8 cellular contexts compared by ENCODE assay signal in genomic region chr5:157948738-157949410, GRCh38.
DNase-seq lines count a peak whose midpoint lies in the region; ATAC-seq, FAIRE-seq and TF ChIP-seq lines count a peak whose summit lies in the region.

No MANE protein-coding gene starts in this region.

- peak; percentile 96 for FAIRE-seq in kidney (lab: Jason Lieb, UNC)

- H3K27ac ChIP-seq in caudate nucleus (ENCODE audit: low read depth, low read length) (no peak overlapping the region), kidney (ENCODE audit: low read depth in 2 of 2, low read length in 2 of 2) (no peak overlapping the region)

- DNase-seq in A172 (ENCODE audit: low spot score) (peak; percentile 94), NCI-H2196 treated with DMSO at 0.1 percent for 48 hours (lab: John Stamatoyannopoulos, UW; ENCODE audit: unreplicated experiment) (peak; percentile 54), caudate nucleus (lab: John Stamatoyannopoulos, UW) (peak in 59 of 61 donors; percentile 4 to 91 (median 62)), kidney (peak; percentile 94)
- DNase-seq in stimulated activated CD4-positive, alpha-beta T cell treated with anti-CD3 and anti-CD28 coated beads, Interleukin-1b, Interleukin-23, amount 100 ng/mL, for 1 hour (ENCODE audit: low read depth in 2 of 2), result peak; percentile 41 to 61

- H3K36me3 ChIP-seq in kidney (ENCODE audit: control insufficient read depth in 1 of 2, insufficient read depth in 2 of 2, low read length in 2 of 2), result no peaks in the 10 kb centered on the region

- H3K9me3 ChIP-seq in kidney (ENCODE audit: control insufficient read depth in 1 of 2, low read length in 2 of 2), result no peaks in the 10 kb centered on the region

- peak overlapping the region in 1 of 2 donors; percentile 28 for H3K9ac ChIP-seq in kidney (ENCODE audit: low read length in 2 of 2)

- intact Hi-C loops in kidney (cut with DNase I), result no loop called here

- peaks cover 0 to 5% of the 10 kb centered on the region in 2 donors for H3K4me1 ChIP-seq in kidney (ENCODE audit: control insufficient read depth in 1 of 2, insufficient read depth in 1 of 2, low read depth in 1 of 2, low read length in 2 of 2)

- peak; percentile 76 for TF ChIP-seq CTCF in WI38 (IDR thresholded peaks at IDR 0.05; ENCODE audit: low read depth, low read length)
- TF ChIP-seq CTCF in kidney (IDR thresholded peaks at IDR 0.05; ENCODE audit: borderline replicate concordance, extremely low read depth, insufficient read depth), result peak; percentile 92

- H3K4me3 ChIP-seq in WI38 (ENCODE audit: low read depth, low read length) (peak overlapping the region; percentile 2; the same call in 1 of the 2 replicates), kidney (ENCODE audit: low read length in 2 of 2) (peak overlapping the region; percentile 30 to 32)

- peak; percentile 86 for ATAC-seq in GM18511 (IDR thresholded peaks at IDR 0.05; ENCODE audit: unreplicated experiment)
- ATAC-seq in HG03097 (IDR thresholded peaks at IDR 0.05; ENCODE audit: low FRiP score, unreplicated experiment), result peak; percentile 74
